ENCODE assay signal across 9 cellular contexts in genomic region chr4:81040175-81040659, GRCh38. TPM values are rescaled to one million over a fixed set of nuclear protein-coding genes. Genes with fewer than 3 reads are reported as not detected.
DNase-seq lines count a peak whose midpoint lies in the region; ATAC-seq and TF ChIP-seq lines count a peak whose summit lies in the region.
"Had no signal": no experiment of that assay in that cellular context is flagged by ENCODE, and none has a peak within 500 bp of the region (broad histone marks: within the 10 kb centered on the region; RNA-seq: fewer than 3 reads in every experiment).

No MANE protein-coding gene starts in this region.

- peaks cover 5% of the 10 kb centered on the region; the same call in 1 of the 2 replicates for H3K4me1 ChIP-seq in GM23248 (ENCODE audit: insufficient read depth)

- TF ChIP-seq CTCF in dorsolateral prefrontal cortex (IDR thresholded peaks at IDR 0.05 in 54 of 56, conservative IDR thresholded peaks at IDR 0.05 in 2 of 56; ENCODE audit: low read depth in 1 of 56, partially characterized antibody in 56 of 56) (peak; percentile 50 to 79 (median 66)), nephron progenitor cell (IDR thresholded peaks at IDR 0.05) (peak; percentile 81)

- H3K27me3 ChIP-seq in GM23248 (replicated peaks; ENCODE audit: insufficient read depth), result peaks cover 5% of the 10 kb centered on the region; the same call in 1 of the 2 replicates
- H3K27me3 ChIP-seq in dorsolateral prefrontal cortex, result peaks cover 0 to 25% (median 0%) of the 10 kb centered on the region in 45 donors
- H3K27me3 ChIP-seq: BLaER1 treated with 17β-estradiol and CSF1 and Interleukin-3, amounts not matched to agents 10 nM and 100 nM had no signal

- peak; percentile 34 for DNase-seq in DMS79 treated with DMSO at 0.1 percent for 48 hours (lab: John Stamatoyannopoulos, UW)
- no peak for DNase-seq in DMS79 (lab: John Stamatoyannopoulos, UW)
- peak; percentile 68 for DNase-seq in GM23248
- peak; percentile 19 for DNase-seq in NCI-H460 (ENCODE audit: extremely low read depth, low read depth)
- no peak for DNase-seq in dorsolateral prefrontal cortex
- peak; percentile 18 for DNase-seq in nephron progenitor cell

- intact Hi-C loops in dorsolateral prefrontal cortex (cut with DNase I), result loop anchor here in 1 of 2 donors (5.0 kb wide), 1 partner anchor 678 kb away; no protein-coding TSS in a partner anchor

- H3K4me3 ChIP-seq in GM23248 (no peak overlapping the region), dorsolateral prefrontal cortex (no peak overlapping the region)
- H3K4me3 ChIP-seq: BLaER1 treated with 17β-estradiol and CSF1 and Interleukin-3, amounts not matched to agents 10 nM and 100 nM had no signal

- no peaks in the 10 kb centered on the region for H3K79me2 ChIP-seq in GM23248 (ENCODE audit: insufficient read depth)

- H3K36me3 Mint-ChIP-seq in nephron progenitor cell (ENCODE audit: low read depth), result no peaks in the 10 kb centered on the region

- H3K36me3 ChIP-seq in GM23248 (ENCODE audit: low read depth), result no peaks in the 10 kb centered on the region
- H3K36me3 ChIP-seq: BLaER1 treated with 17β-estradiol and CSF1 and Interleukin-3, amounts not matched to agents 10 nM and 100 nM had no signal

- H4K20me1 ChIP-seq in GM23248 (ENCODE audit: insufficient read depth), result no peaks in the 10 kb centered on the region
- H4K20me1 ChIP-seq: BLaER1 treated with 17β-estradiol and CSF1 and Interleukin-3, amounts not matched to agents 10 nM and 100 nM had no signal

- no peaks in the 10 kb centered on the region for H3K9me2 ChIP-seq in GM23248 (ENCODE audit: insufficient read depth)

- WGBS in GM23248 (ENCODE audit: low coverage in 1 of 2, low lambda C conversion rate in 2 of 2, missing lambda C conversion rate in 2 of 2), 2 experiments, result 5 to 6% methylated on average over 4 of the region's 4 CpGs

- no peak overlapping the region for H3K27ac Mint-ChIP-seq in nephron progenitor cell

- peaks cover 14% of the 10 kb centered on the region for H3K4me1 Mint-ChIP-seq in nephron progenitor cell

- H3K9me3 Mint-ChIP-seq in nephron progenitor cell, result no peaks in the 10 kb centered on the region

- H3K4me2 ChIP-seq in GM23248 (ENCODE audit: unreplicated experiment), result no peak overlapping the region
- H3K4me2 ChIP-seq: BLaER1 treated with 17β-estradiol and CSF1 and Interleukin-3, amounts not matched to agents 10 nM and 100 nM had no signal

- H3K27me3 Mint-ChIP-seq in nephron progenitor cell (ENCODE audit: low read depth, poor library complexity), result peaks cover 12% of the 10 kb centered on the region

- no peaks in the 10 kb centered on the region for H3F3A ChIP-seq in GM23248 (ENCODE audit: insufficient read depth)

- no peak overlapping the region for H3K27ac ChIP-seq in GM23248
- H3K27ac ChIP-seq in dorsolateral prefrontal cortex, result no peak overlapping the region
- H3K27ac ChIP-seq: BLaER1 treated with 17β-estradiol and CSF1 and Interleukin-3, amounts not matched to agents 10 nM and 100 nM had no signal

- H3K9ac ChIP-seq in GM23248, result no peak overlapping the region
- H3K9ac ChIP-seq: BLaER1 treated with 17β-estradiol and CSF1 and Interleukin-3, amounts not matched to agents 10 nM and 100 nM had no signal

- in situ Hi-C loops in GM23248 (cut with MboI), result loop anchor here (10.0 kb wide), 1 partner anchor 675 kb away; no protein-coding TSS in a partner anchor

- no peaks in the 10 kb centered on the region for H3K9me3 ChIP-seq in GM23248 (ENCODE audit: low read depth)
- H3K9me3 ChIP-seq: BLaER1 treated with 17β-estradiol and CSF1 and Interleukin-3, amounts not matched to agents 10 nM and 100 nM had no signal

- H3K4me3 Mint-ChIP-seq in nephron progenitor cell, result no peak overlapping the region

- H2AFZ ChIP-seq in GM23248, result peak overlapping the region; percentile 80

- no peak for ATAC-seq in HG03025 (IDR thresholded peaks at IDR 0.05; ENCODE audit: low FRiP score, unreplicated experiment)
- no peak for ATAC-seq in HG02840 (IDR thresholded peaks at IDR 0.05; ENCODE audit: low FRiP score, unreplicated experiment)

RNA-seq across cellular contexts. Expression of gene BMP3, which starts 9.7 kb away (rescaled TPM):
- under 0.01 and 0.11 TPM in 2 replicates for total RNA-seq in GM23248 (2014; rRNA removed; shearing (Covaris generic))
- not detected in 2 replicates for polyA plus RNA-seq in GM23248 (2016; fragmentation: Nextera tagmentation; extraction: Ambion mirVana)
- total RNA-seq in NCI-H460 (2014; rRNA removed; shearing (Covaris generic)), result not detected in 2 replicates
- not detected in 2 replicates for polyA plus RNA-seq in NCI-H460 (2014; cell fraction: nucleus; rRNA removed)
- 1 to 10 TPM in 53 of 120 experiments, under 1 TPM in 67; 0.21 to 2.0 (median 0.97) TPM for total RNA-seq in dorsolateral prefrontal cortex

Comparison
In these comparisons a context has a peak if more than half of its experiments do, and no peak if none do; other contexts are left out.
1. DNase-seq: peak in DMS79 treated with DMSO at 0.1 percent for 48 hours (single experiment), GM23248 (single experiment), NCI-H460 (single experiment) and nephron progenitor cell (single experiment); none in DMS79 (single experiment) and dorsolateral prefrontal cortex (0 of 10).